9 cellular contexts compared by ENCODE assay signal in genomic region chr17:82103588-82104451, GRCh38. TPM values are rescaled to one million over a fixed set of nuclear protein-coding genes. Genes with fewer than 3 reads are reported as not detected.
DNase-seq lines count a peak whose midpoint lies in the region; ATAC-seq and TF ChIP-seq lines count a peak whose summit lies in the region.
"Had no signal": no experiment of that assay in that cellular context is flagged by ENCODE, and none has a peak within 500 bp of the region (broad histone marks: within the 10 kb centered on the region; RNA-seq: fewer than 3 reads in every experiment).

No MANE protein-coding gene starts in this region.

- TF ChIP-seq CTCF in CD4-positive, alpha-beta T cell (IDR thresholded peaks at IDR 0.05) = no peak
- no peak for TF ChIP-seq CTCF in omental fat pad (IDR thresholded peaks at IDR 0.05)
- TF ChIP-seq CTCF in GM13976 (IDR thresholded peaks at IDR 0.05; ENCODE audit: borderline replicate concordance, control extremely low read depth, extremely low read depth, insufficient read depth, missing control alignments) = no peak

- H3K27me3 ChIP-seq in CD4-positive, alpha-beta T cell (ENCODE audit: control insufficient read depth, insufficient read depth, low read length) = no peaks in the 10 kb centered on the region

- POLR2A ChIA-PET in CD4-positive, alpha-beta T cell (lab: Charles Lee) = interaction anchor here (1.7 kb wide), 1 partner anchor 23 kb away, joined by 5 read pairs; no protein-coding TSS in a partner anchor

- peaks cover 11% of the 10 kb centered on the region for H3K36me3 Mint-ChIP-seq in CD4-positive, alpha-beta T cell (ENCODE audit: low read depth)

- CTCF ChIA-PET in CD4-positive, alpha-beta T cell (lab: Charles Lee) = no interaction called here

- no peaks in the 10 kb centered on the region for H3K9me3 ChIP-seq in CD4-positive, alpha-beta T cell (ENCODE audit: control insufficient read depth, low read length)

- no peaks in the 10 kb centered on the region for H3K9me3 Mint-ChIP-seq in CD4-positive, alpha-beta T cell
- H3K9me3 Mint-ChIP-seq: stimulated activated naive CD8-positive, alpha-beta T cell treated with anti-CD3 and anti-CD28 coated beads, Interleukin-15, Interleukin-2, amounts not matched to agents 100 ng/mL and 50 ng/mL, for 24 hours had no signal

- peak overlapping the region; percentile 38 for H3K4me3 Mint-ChIP-seq in CD4-positive, alpha-beta T cell
- H3K4me3 Mint-ChIP-seq: stimulated activated naive CD8-positive, alpha-beta T cell treated with anti-CD3 and anti-CD28 coated beads, Interleukin-15, Interleukin-2, amounts not matched to agents 100 ng/mL and 50 ng/mL, for 24 hours had no signal

- H3K4me1 Mint-ChIP-seq in CD4-positive, alpha-beta T cell (ENCODE audit: low read depth) = peaks cover 20% of the 10 kb centered on the region

- no peaks in the 10 kb centered on the region for H3K27me3 Mint-ChIP-seq in CD4-positive, alpha-beta T cell
- H3K27me3 Mint-ChIP-seq: stimulated activated naive CD8-positive, alpha-beta T cell treated with anti-CD3 and anti-CD28 coated beads, Interleukin-15, Interleukin-2, amounts not matched to agents 100 ng/mL and 50 ng/mL, for 24 hours had no signal

- H3K27ac Mint-ChIP-seq in CD4-positive, alpha-beta T cell = peak overlapping the region; percentile 61
- H3K27ac Mint-ChIP-seq: stimulated activated naive CD8-positive, alpha-beta T cell treated with anti-CD3 and anti-CD28 coated beads, Interleukin-15, Interleukin-2, amounts not matched to agents 100 ng/mL and 50 ng/mL, for 24 hours had no signal

- ATAC-seq in CD4-positive, alpha-beta T cell (ENCODE audit: poor library complexity) = no peak
- ATAC-seq in Right ventricle myocardium superior (ENCODE audit: poor library complexity) = peak; percentile 11
- peak; percentile 49 for ATAC-seq in omental fat pad (ENCODE audit: low FRiP score)

- DNase-seq in CD4-positive, alpha-beta T cell = no peak
- DNase-seq in SK-N-DZ (ENCODE audit: low spot score) = peak; percentile 70
- DNase-seq in Right ventricle myocardium superior = peak; percentile 79
- no peak for DNase-seq in omental fat pad (ENCODE audit: low spot score)
- DNase-seq in GM13976 (ENCODE audit: low spot score) = no peak
- no peak for DNase-seq in NCI-H2171 treated with DMSO at 0.1 percent for 48 hours (lab: John Stamatoyannopoulos, UW)
- DNase-seq in NCI-H2227 (lab: John Stamatoyannopoulos, UW; ENCODE audit: unreplicated experiment) = no peak
- DNase-seq in SKM-1 (lab: John Stamatoyannopoulos, UW; ENCODE audit: unreplicated experiment) = no peak

- in situ Hi-C loops in GM13976 (cut with MboI; ENCODE audit: low sequenced_read_pairs, unreplicated experiment) = no loop called here

- H3K27ac ChIP-seq in CD4-positive, alpha-beta T cell (ENCODE audit: low read depth, low read length) = no peak overlapping the region

- intact Hi-C loops in CD4-positive, alpha-beta T cell (cut with DNase I, micrococcal nuclease) = no loop called here
- intact Hi-C loops in Right ventricle myocardium superior (cut with DNase I) = no loop called here

RNA-seq across cellular contexts. Expression of gene FASN, which starts 5.8 kb away (rescaled TPM):
- total RNA-seq in CD4-positive, alpha-beta T cell = 100 to 1,000 TPM; 168 to 174 TPM
- 178 and 182 TPM in 2 replicates for polyA plus RNA-seq in SK-N-DZ (2014; cell fraction: cytosol; rRNA removed)
- polyA plus RNA-seq in SK-N-DZ (2014; cell fraction: nucleus; rRNA removed) = 168 and 229 TPM in 2 replicates
- total RNA-seq in Right ventricle myocardium superior = 23.0 TPM
- total RNA-seq in omental fat pad = 1,000 to 10,000 TPM in 1 of 4 donors, 100 to 1,000 TPM in 3; 313 to 1,522 (median 467) TPM

RNA-seq across cellular contexts. Expression of gene DUS1L, which starts 38.2 kb away (rescaled TPM):
- 100 to 1,000 TPM; 160 to 163 TPM for total RNA-seq in CD4-positive, alpha-beta T cell
- polyA plus RNA-seq in SK-N-DZ (2014; cell fraction: cytosol; rRNA removed) = 139 and 158 TPM in 2 replicates
- 1,140 and 1,180 TPM in 2 replicates for polyA plus RNA-seq in SK-N-DZ (2014; cell fraction: nucleus; rRNA removed)
- total RNA-seq in Right ventricle myocardium superior (57.9 TPM), omental fat pad (10 to 100 TPM; 58.1 to 90.3 (median 85.7) TPM)

RNA-seq across cellular contexts. Expression of gene GPS1, which starts 52.1 kb away (rescaled TPM):
- total RNA-seq in CD4-positive, alpha-beta T cell = 10 to 100 TPM; 64.6 to 69.3 TPM
- polyA plus RNA-seq in SK-N-DZ (2014; cell fraction: cytosol; rRNA removed) = 238 and 245 TPM in 2 replicates
- polyA plus RNA-seq in SK-N-DZ (2014; cell fraction: nucleus; rRNA removed) = 461 and 512 TPM in 2 replicates
- total RNA-seq in Right ventricle myocardium superior (86.5 TPM), omental fat pad (10 to 100 TPM; 67.3 to 86.8 (median 81.4) TPM)

RNA-seq across cellular contexts. Expression of gene RFNG, which starts 52.2 kb away (rescaled TPM):
- total RNA-seq in CD4-positive, alpha-beta T cell = 10 to 100 TPM; 28.1 to 31.2 TPM
- 65.1 and 71.9 TPM in 2 replicates for polyA plus RNA-seq in SK-N-DZ (2014; cell fraction: cytosol; rRNA removed)
- polyA plus RNA-seq in SK-N-DZ (2014; cell fraction: nucleus; rRNA removed) = 471 and 495 TPM in 2 replicates
- total RNA-seq in Right ventricle myocardium superior (20.5 TPM), omental fat pad (10 to 100 TPM; 20.2 to 51.3 (median 32.0) TPM)

Comparison
In these comparisons a context has a peak if more than half of its experiments do, and no peak if none do; other contexts are left out.
1. DNase-seq: peak in SK-N-DZ (single experiment) and Right ventricle myocardium superior (single experiment); none in CD4-positive, alpha-beta T cell (0 of 10), omental fat pad (single experiment), GM13976 (single experiment), NCI-H2171 treated with DMSO at 0.1 percent for 48 hours (single experiment), NCI-H2227 (single experiment) and SKM-1 (single experiment).